In the genomic region with DNA sequence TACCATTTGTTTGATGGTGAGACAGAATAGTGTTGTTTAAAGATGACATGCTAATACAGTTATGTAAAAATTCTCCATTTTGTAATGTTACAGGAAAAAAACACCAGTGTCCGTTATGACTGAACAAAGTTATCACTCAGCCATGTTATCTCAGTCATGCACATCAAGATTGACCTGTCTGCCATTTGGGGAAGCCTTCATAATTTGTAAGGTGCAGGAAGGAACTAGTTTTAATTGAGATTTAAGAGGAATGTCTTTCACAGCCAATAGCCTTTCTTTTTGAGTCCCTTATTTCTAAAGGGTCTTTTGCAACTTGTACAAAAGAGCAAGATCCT, we compare ENCODE assay signal across 13 cellular contexts.
DNase-seq lines count a peak whose midpoint lies in the region; ATAC-seq and TF ChIP-seq lines count a peak whose summit lies in the region.
"Had no signal": no experiment of that assay in that cellular context is flagged by ENCODE, and none has a peak within 500 bp of the region (broad histone marks: within the 10 kb centered on the region; RNA-seq: fewer than 3 reads in every experiment).

No MANE protein-coding gene starts in this region.

- no peaks in the 10 kb centered on the region for H3K9me3 ChIP-seq in muscle layer of colon (ENCODE audit: low read length)
- H3K9me3 ChIP-seq in tibial artery, result no peaks in the 10 kb centered on the region

- H3K4me3 ChIP-seq in muscle layer of colon (ENCODE audit: low read depth in 1 of 2, low read length in 2 of 2), result no peak overlapping the region
- no peak overlapping the region for H3K4me3 ChIP-seq in tibial artery

- H3K27me3 Mint-ChIP-seq in T-helper 1 cell treated with Interleukin-12 subunit alpha and Interleukin-12 subunit beta and Interleukin-4 antibody, amounts not matched to agents 30 μg/mL and 1 μg/mL, for 36 hours (ENCODE audit: low read depth), result no peaks in the 10 kb centered on the region
- H3K27me3 Mint-ChIP-seq in T-cell, result no peaks in the 10 kb centered on the region
- H3K27me3 Mint-ChIP-seq: effector memory CD8-positive, alpha-beta T cell; stimulated activated naive CD8-positive, alpha-beta T cell treated with anti-CD3 and anti-CD28 coated beads, Interleukin-15, amount 100 ng/mL, for 72 hours had no signal

- no peaks in the 10 kb centered on the region for H3K36me3 Mint-ChIP-seq in T-helper 1 cell treated with Interleukin-12 subunit alpha and Interleukin-12 subunit beta and Interleukin-4 antibody, amounts not matched to agents 30 μg/mL and 1 μg/mL, for 36 hours (ENCODE audit: low read depth)
- no peaks in the 10 kb centered on the region for H3K36me3 Mint-ChIP-seq in T-cell

- intact Hi-C loops in tibial artery (cut with DNase I; ENCODE audit: low total_unique reads), result no loop called here

- no peak for ATAC-seq in T-cell (replicated peaks in 1 of 4)
- ATAC-seq in GM21423 (IDR thresholded peaks at IDR 0.05; ENCODE audit: unreplicated experiment), result no peak
- ATAC-seq in GM21447 (IDR thresholded peaks at IDR 0.05; ENCODE audit: unreplicated experiment), result no peak
- ATAC-seq: effector memory CD8-positive, alpha-beta T cell; stimulated activated naive CD8-positive, alpha-beta T cell treated with anti-CD3 and anti-CD28 coated beads, Interleukin-15, amount 100 ng/mL, for 72 hours had no signal

- TF ChIP-seq CTCF in tibial artery (IDR thresholded peaks at IDR 0.05), result no peak

- no peak overlapping the region for H3K4me3 Mint-ChIP-seq in T-helper 1 cell treated with Interleukin-12 subunit alpha and Interleukin-12 subunit beta and Interleukin-4 antibody, amounts not matched to agents 30 μg/mL and 1 μg/mL, for 36 hours
- H3K4me3 Mint-ChIP-seq in T-cell, result no peak overlapping the region
- H3K4me3 Mint-ChIP-seq: effector memory CD8-positive, alpha-beta T cell; stimulated activated naive CD8-positive, alpha-beta T cell treated with anti-CD3 and anti-CD28 coated beads, Interleukin-15, amount 100 ng/mL, for 72 hours had no signal

- CTCF ChIA-PET in T-cell (lab: Charles Lee), result interaction anchor here (0.6 to 6.3 kb wide), 14 partner anchors 8 to 592 kb away, joined by 3 to 81 read pairs (median 5); partner anchors contain the start of gene ZFP36L1 (in 1 of the 2)

- peaks cover 24% of the 10 kb centered on the region for H3K4me1 Mint-ChIP-seq in T-helper 1 cell treated with Interleukin-12 subunit alpha and Interleukin-12 subunit beta and Interleukin-4 antibody, amounts not matched to agents 30 μg/mL and 1 μg/mL, for 36 hours (ENCODE audit: low read depth)
- H3K4me1 Mint-ChIP-seq in T-cell, result peaks cover 56 to 73% (median 69%) of the 10 kb centered on the region in 3 donors

- H3K36me3 ChIP-seq in muscle layer of colon (ENCODE audit: insufficient read depth, low read length) (no peaks in the 10 kb centered on the region), tibial artery (no peaks in the 10 kb centered on the region)

- H3K27me3 ChIP-seq in muscle layer of colon (ENCODE audit: control insufficient read depth in 1 of 2, insufficient read depth in 2 of 2, low read length in 2 of 2) (no peaks in the 10 kb centered on the region), tibial artery (no peaks in the 10 kb centered on the region)

- peak overlapping the region; percentile 13 for H3K27ac Mint-ChIP-seq in T-helper 1 cell treated with Interleukin-12 subunit alpha and Interleukin-12 subunit beta and Interleukin-4 antibody, amounts not matched to agents 30 μg/mL and 1 μg/mL, for 36 hours
- peak overlapping the region; percentile 63 to 74 for H3K27ac Mint-ChIP-seq in T-cell
- H3K27ac Mint-ChIP-seq: stimulated activated naive CD8-positive, alpha-beta T cell treated with anti-CD3 and anti-CD28 coated beads, Interleukin-15, amount 100 ng/mL, for 72 hours had no signal

- H3K9me3 Mint-ChIP-seq in T-helper 1 cell treated with Interleukin-12 subunit alpha and Interleukin-12 subunit beta and Interleukin-4 antibody, amounts not matched to agents 30 μg/mL and 1 μg/mL, for 36 hours, result no peaks in the 10 kb centered on the region
- no peaks in the 10 kb centered on the region for H3K9me3 Mint-ChIP-seq in T-cell
- H3K9me3 Mint-ChIP-seq: effector memory CD8-positive, alpha-beta T cell; stimulated activated naive CD8-positive, alpha-beta T cell treated with anti-CD3 and anti-CD28 coated beads, Interleukin-15, amount 100 ng/mL, for 72 hours had no signal

- POLR2A ChIA-PET in T-cell (lab: Charles Lee), result interaction anchor here in 1 of 2 donors (0.5 kb wide), 1 partner anchor 563 kb away, joined by 4 read pairs; no protein-coding TSS in a partner anchor

- no peak overlapping the region for H3K9ac ChIP-seq in muscle layer of colon (ENCODE audit: low read length)

- DNase-seq in T-helper 1 cell (no peak), T-cell (no peak), tibial artery (no peak), DMS53 treated with DMSO at 0.1 percent for 48 hours (lab: John Stamatoyannopoulos, UW; ENCODE audit: unreplicated experiment) (no peak)
- DNase-seq: DMS 273 treated with DMSO at 0.1 percent for 48 hours; effector memory CD8-positive, alpha-beta T cell; NCI-H1048; stimulated activated CD4-positive, alpha-beta T cell treated with anti-CD3 and anti-CD28 coated beads, Interleukin-2, amount 100 ng/mL, for 48 hours; stimulated activated naive CD8-positive, alpha-beta T cell treated with anti-CD3 and anti-CD28 coated beads, Interleukin-15, amount 100 ng/mL, for 72 hours had no signal

- H3K27ac ChIP-seq in muscle layer of colon (ENCODE audit: low read depth, low read length) (peak overlapping the region; percentile 43), tibial artery (peak overlapping the region; percentile 87 to 89)

- H3K4me1 ChIP-seq in muscle layer of colon (ENCODE audit: insufficient read depth, low read length) (peaks cover 76% of the 10 kb centered on the region), tibial artery (peaks cover 0 to 73% (median 55%) of the 10 kb centered on the region in 4 donors)
